10 cellular contexts compared by ENCODE assay signal in the genomic region with DNA sequence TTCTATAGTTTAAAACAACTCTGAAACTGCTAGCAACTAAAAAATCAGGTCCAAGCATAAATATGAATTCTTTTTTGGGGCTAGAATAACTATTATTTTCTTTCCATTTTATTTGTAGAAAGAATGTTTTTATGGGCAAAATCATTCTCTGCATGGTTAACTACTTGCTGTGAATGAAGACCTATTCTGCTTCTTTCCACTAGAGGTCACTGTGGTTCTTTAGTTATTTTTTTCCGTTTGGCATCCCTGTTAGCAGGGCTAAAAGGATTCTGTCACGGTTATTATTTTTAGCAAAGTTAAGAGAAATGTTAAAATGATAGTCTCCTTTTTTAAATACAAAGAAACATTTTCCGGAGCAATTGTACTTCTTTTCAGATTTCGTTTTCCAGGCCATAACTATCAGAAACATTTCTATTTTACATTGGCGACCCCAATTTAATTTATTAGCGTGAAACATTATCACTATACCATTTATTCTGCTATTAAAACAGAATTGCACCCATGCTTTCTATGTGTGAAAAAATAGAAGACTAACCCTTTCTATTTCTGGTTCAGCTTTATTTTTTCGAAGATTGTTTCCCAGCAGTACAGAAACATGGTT.
DNase-seq lines count a peak whose midpoint lies in the region; ATAC-seq and TF ChIP-seq lines count a peak whose summit lies in the region.
"Had no signal": no experiment of that assay in that cellular context is flagged by ENCODE, and none has a peak within 500 bp of the region (broad histone marks: within the 10 kb centered on the region; RNA-seq: fewer than 3 reads in every experiment).

No MANE protein-coding gene starts in this region.

- no peaks in the 10 kb centered on the region for H3K27me3 ChIP-seq in thyroid gland

- no peak for TF ChIP-seq POLR2A in thyroid gland (IDR thresholded peaks at IDR 0.05)

- no peaks in the 10 kb centered on the region for H3K4me1 ChIP-seq in thyroid gland

- no peak overlapping the region for H3K27ac ChIP-seq in thyroid gland

- POLR2A ChIA-PET in WTC11 (lab: Charles Lee): no interaction called here

- intact Hi-C loops in thyroid gland (cut with DNase I): loop anchor here (10.0 kb wide), 1 partner anchor 739 kb away; no protein-coding TSS in a partner anchor

- H3K27me3 Mint-ChIP-seq in WTC11 (ENCODE audit: low read depth): no peaks in the 10 kb centered on the region; the same call in 1 of the 2 replicates

- H3K9me3 Mint-ChIP-seq in WTC11: 0 out of 2 replicates have a peak, but pooled peaks cover 4% of the 10 kb centered on the region
- H3K9me3 Mint-ChIP-seq: activated naive CD4-positive, alpha-beta T cell treated with anti-CD3 and anti-CD28 coated beads, Interleukin-2, amount 50 U/mL, for 24 hours; CD8-positive, alpha-beta memory T cell had no signal

- no peaks in the 10 kb centered on the region for H3K36me3 Mint-ChIP-seq in WTC11
- H3K36me3 Mint-ChIP-seq: activated naive CD4-positive, alpha-beta T cell treated with anti-CD3 and anti-CD28 coated beads, Interleukin-2, amount 50 U/mL, for 24 hours; CD8-positive, alpha-beta memory T cell had no signal

- DNase-seq in NCI-H510A treated with DMSO at 0.1 percent for 48 hours (lab: John Stamatoyannopoulos, UW) (peak; percentile 80), NCI-H510A (lab: John Stamatoyannopoulos, UW) (no peak), NCI-H2081 treated with DMSO at 0.1 percent for 48 hours (lab: John Stamatoyannopoulos, UW) (peak; percentile 30), WTC11 (ENCODE audit: low spot score) (no peak), hepatic stellate cell (ENCODE audit: low spot score) (peak; percentile 26), thyroid gland (no peak), GDM1 (lab: John Stamatoyannopoulos, UW) (no peak)

- TF ChIP-seq CTCF in WTC11 (IDR thresholded peaks at IDR 0.05) (peak; percentile 65), thyroid gland (IDR thresholded peaks at IDR 0.05) (peak; percentile 63 to 84 (median 75))

- H3K36me3 ChIP-seq in thyroid gland: no peaks in the 10 kb centered on the region

- no peak overlapping the region for H3K27ac Mint-ChIP-seq in WTC11
- H3K27ac Mint-ChIP-seq: activated naive CD4-positive, alpha-beta T cell treated with anti-CD3 and anti-CD28 coated beads, Interleukin-2, amount 50 U/mL, for 24 hours; CD8-positive, alpha-beta memory T cell had no signal

- H3K4me3 ChIP-seq in thyroid gland (replicated peaks in 1 of 3): no peak overlapping the region

- no peaks in the 10 kb centered on the region for H3K9me3 ChIP-seq in thyroid gland

- H3K4me3 Mint-ChIP-seq in WTC11: no peak overlapping the region
- H3K4me3 Mint-ChIP-seq: activated naive CD4-positive, alpha-beta T cell treated with anti-CD3 and anti-CD28 coated beads, Interleukin-2, amount 50 U/mL, for 24 hours; CD8-positive, alpha-beta memory T cell had no signal

- peaks cover 5% of the 10 kb centered on the region; the same call in 1 of the 2 replicates for H3K4me1 Mint-ChIP-seq in WTC11
- H3K4me1 Mint-ChIP-seq: activated naive CD4-positive, alpha-beta T cell treated with anti-CD3 and anti-CD28 coated beads, Interleukin-2, amount 50 U/mL, for 24 hours; CD8-positive, alpha-beta memory T cell had no signal

- WGBS in thyroid gland, 2 donors: 34 to 37% methylated on average over 7 of the region's 7 CpGs

- CTCF ChIA-PET in WTC11 (lab: Charles Lee): interaction anchor here (1.0 to 1.5 kb wide), 2 partner anchors 97 to 363 kb away, joined by 3 to 7 read pairs; no protein-coding TSS in a partner anchor

- ATAC-seq in HG02571 (IDR thresholded peaks at IDR 0.05; ENCODE audit: unreplicated experiment) (peak; percentile 77), WTC11 (no peak)

TF ChIP-seq in WTC11, 78 proteins besides CTCF, POLR2A, EP300 and RAD21:
- TF ChIP-seq, protein P1, sequence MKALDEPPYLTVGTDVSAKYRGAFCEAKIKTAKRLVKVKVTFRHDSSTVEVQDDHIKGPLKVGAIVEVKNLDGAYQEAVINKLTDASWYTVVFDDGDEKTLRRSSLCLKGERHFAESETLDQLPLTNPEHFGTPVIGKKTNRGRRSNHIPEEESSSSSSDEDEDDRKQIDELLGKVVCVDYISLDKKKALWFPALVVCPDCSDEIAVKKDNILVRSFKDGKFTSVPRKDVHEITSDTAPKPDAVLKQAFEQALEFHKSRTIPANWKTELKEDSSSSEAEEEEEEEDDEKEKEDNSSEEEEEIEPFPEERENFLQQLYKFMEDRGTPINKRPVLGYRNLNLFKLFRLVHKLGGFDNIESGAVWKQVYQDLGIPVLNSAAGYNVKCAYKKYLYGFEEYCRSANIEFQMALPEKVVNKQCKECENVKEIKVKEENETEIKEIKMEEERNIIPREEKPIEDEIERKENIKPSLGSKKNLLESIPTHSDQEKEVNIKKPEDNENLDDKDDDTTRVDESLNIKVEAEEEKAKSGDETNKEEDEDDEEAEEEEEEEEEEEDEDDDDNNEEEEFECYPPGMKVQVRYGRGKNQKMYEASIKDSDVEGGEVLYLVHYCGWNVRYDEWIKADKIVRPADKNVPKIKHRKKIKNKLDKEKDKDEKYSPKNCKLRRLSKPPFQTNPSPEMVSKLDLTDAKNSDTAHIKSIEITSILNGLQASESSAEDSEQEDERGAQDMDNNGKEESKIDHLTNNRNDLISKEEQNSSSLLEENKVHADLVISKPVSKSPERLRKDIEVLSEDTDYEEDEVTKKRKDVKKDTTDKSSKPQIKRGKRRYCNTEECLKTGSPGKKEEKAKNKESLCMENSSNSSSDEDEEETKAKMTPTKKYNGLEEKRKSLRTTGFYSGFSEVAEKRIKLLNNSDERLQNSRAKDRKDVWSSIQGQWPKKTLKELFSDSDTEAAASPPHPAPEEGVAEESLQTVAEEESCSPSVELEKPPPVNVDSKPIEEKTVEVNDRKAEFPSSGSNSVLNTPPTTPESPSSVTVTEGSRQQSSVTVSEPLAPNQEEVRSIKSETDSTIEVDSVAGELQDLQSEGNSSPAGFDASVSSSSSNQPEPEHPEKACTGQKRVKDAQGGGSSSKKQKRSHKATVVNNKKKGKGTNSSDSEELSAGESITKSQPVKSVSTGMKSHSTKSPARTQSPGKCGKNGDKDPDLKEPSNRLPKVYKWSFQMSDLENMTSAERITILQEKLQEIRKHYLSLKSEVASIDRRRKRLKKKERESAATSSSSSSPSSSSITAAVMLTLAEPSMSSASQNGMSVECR (CRISPR knock-in tag; IDR thresholded peaks at IDR 0.05; ENCODE audit: borderline replicate concordance): no peak
- TF ChIP-seq MXD4 (CRISPR knock-in tag; IDR thresholded peaks at IDR 0.05; ENCODE audit: borderline replicate concordance): no peak
- TF ChIP-seq NR3C1 (CRISPR knock-in tag; conservative IDR thresholded peaks at IDR 0.05; ENCODE audit: low read depth): no peak
- TF ChIP-seq, protein P2, sequence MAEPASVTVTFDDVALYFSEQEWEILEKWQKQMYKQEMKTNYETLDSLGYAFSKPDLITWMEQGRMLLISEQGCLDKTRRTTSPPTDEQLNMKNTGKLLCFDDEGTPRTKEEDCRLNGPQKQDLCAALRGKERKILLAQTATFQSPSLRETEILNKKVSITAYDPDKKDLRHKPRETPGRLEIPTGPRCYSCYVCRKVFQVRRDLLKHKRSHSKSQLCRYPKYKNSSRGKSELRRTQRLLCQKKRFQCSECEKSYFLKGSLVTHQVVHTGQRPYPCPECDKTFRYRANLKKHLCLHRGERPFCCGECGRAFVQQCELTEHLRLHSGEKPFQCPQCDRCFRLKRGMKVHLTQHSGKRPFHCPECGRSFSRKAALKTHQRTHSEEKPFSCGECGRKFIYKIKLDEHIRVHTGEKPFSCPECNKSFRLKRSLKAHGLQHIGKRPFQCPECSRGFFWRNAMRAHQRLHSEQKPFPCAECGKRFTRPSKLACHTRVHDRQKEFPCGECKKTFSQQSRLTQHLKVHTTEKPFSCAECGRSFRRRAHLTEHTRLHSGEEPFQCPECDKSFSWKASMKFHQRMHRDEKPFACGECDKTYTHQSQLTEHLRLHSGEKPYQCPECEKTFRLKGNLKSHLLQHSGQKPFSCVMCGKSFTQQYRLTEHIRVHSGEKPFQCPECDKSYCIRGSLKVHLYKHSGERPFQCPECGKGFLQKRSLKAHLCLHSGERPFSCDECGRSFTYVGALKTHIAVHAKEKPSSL (CRISPR knock-in tag; conservative IDR thresholded peaks at IDR 0.05): no peak
- no peak for TF ChIP-seq TCF7 (CRISPR knock-in tag; IDR thresholded peaks at IDR 0.05; ENCODE audit: low read depth)
- TF ChIP-seq ETV6 (CRISPR knock-in tag; IDR thresholded peaks at IDR 0.05): no peak
- TF ChIP-seq PRRX2 (CRISPR knock-in tag; IDR thresholded peaks at IDR 0.05): no peak
- TF ChIP-seq KAT7 (CRISPR knock-in tag; IDR thresholded peaks at IDR 0.05; ENCODE audit: borderline replicate concordance): no peak
- no peak for TF ChIP-seq JAZF1 (CRISPR knock-in tag; IDR thresholded peaks at IDR 0.05)
- no peak for TF ChIP-seq RELA (CRISPR knock-in tag; IDR thresholded peaks at IDR 0.05; ENCODE audit: borderline replicate concordance)
- TF ChIP-seq ESRRA (CRISPR knock-in tag; IDR thresholded peaks at IDR 0.05; ENCODE audit: borderline replicate concordance): no peak
- no peak for TF ChIP-seq ZNF423 (CRISPR knock-in tag; IDR thresholded peaks at IDR 0.05)
- TF ChIP-seq HMGA2 (CRISPR knock-in tag; IDR thresholded peaks at IDR 0.05): no peak

Comparison
In these comparisons a context has a peak if more than half of its experiments do, and no peak if none do; other contexts are left out.
1. DNase-seq: peak in NCI-H510A treated with DMSO at 0.1 percent for 48 hours (single experiment), NCI-H2081 treated with DMSO at 0.1 percent for 48 hours (single experiment) and hepatic stellate cell (single experiment); none in NCI-H510A (single experiment), WTC11 (single experiment), thyroid gland (0 of 2) and GDM1 (single experiment).